Comparison of ENCODE assay signal across 1 cellular context in the genomic region with DNA sequence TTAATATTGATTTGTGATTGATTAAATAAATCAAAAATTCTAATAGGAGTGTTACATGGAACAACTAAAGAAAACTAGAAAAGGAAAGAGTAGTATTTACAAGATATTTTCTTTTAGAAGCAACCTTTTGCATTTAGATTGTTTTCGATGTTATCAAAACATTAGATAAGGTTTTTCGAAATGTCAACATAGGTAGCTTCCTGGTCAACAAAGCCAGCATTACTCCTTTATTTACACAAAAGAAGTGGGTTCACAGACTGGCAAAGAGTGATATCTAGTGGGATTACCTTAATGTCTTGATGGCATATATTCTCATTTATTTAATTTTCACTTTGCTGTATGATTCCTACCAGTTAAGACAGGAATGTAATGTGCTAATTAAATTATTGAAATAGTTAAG.
A peak's percentile ranks its signal among the peaks of the same experiment; 100 is the strongest.
TF ChIP-seq lines count a peak whose summit lies in the region.

No MANE protein-coding gene starts in this region.

TF ChIP-seq in HepG2, 621 proteins besides CTCF, POLR2A, EP300 and RAD21 (continued from another document):
- TF ChIP-seq FOXA3 (CRISPR knock-in tag; IDR thresholded peaks at IDR 0.05) = peak; percentile 87
- TF ChIP-seq TBX2 (CRISPR knock-in tag; IDR thresholded peaks at IDR 0.05; ENCODE audit: borderline replicate concordance) = no peak
- TF ChIP-seq, protein P1, sequence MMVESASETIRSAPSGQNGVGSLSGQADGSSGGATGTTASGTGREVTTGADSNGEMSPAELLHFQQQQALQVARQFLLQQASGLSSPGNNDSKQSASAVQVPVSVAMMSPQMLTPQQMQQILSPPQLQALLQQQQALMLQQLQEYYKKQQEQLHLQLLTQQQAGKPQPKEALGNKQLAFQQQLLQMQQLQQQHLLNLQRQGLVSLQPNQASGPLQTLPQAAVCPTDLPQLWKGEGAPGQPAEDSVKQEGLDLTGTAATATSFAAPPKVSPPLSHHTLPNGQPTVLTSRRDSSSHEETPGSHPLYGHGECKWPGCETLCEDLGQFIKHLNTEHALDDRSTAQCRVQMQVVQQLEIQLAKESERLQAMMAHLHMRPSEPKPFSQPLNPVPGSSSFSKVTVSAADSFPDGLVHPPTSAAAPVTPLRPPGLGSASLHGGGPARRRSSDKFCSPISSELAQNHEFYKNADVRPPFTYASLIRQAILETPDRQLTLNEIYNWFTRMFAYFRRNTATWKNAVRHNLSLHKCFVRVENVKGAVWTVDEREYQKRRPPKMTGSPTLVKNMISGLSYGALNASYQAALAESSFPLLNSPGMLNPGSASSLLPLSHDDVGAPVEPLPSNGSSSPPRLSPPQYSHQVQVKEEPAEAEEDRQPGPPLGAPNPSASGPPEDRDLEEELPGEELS (CRISPR knock-in tag; IDR thresholded peaks at IDR 0.05) = 0 out of 2 replicates have a peak, but pooled peaks have one; percentile 27
- no peak for TF ChIP-seq SNRNP70 (IDR thresholded peaks at IDR 0.05; ENCODE audit: low read depth, low read length)
- no peak for TF ChIP-seq FOXP1 (IDR thresholded peaks at IDR 0.05)
- TF ChIP-seq FOXP1 (CRISPR knock-in tag; IDR thresholded peaks at IDR 0.05) = peak; percentile 75
- TF ChIP-seq NFE2L1 (CRISPR knock-in tag; IDR thresholded peaks at IDR 0.05; ENCODE audit: borderline replicate concordance) = no peak
- TF ChIP-seq NFIC (IDR thresholded peaks at IDR 0.05; ENCODE audit: low read length) = peak; percentile 59; the same call in 1 of the 2 replicates
- TF ChIP-seq, protein P2, sequence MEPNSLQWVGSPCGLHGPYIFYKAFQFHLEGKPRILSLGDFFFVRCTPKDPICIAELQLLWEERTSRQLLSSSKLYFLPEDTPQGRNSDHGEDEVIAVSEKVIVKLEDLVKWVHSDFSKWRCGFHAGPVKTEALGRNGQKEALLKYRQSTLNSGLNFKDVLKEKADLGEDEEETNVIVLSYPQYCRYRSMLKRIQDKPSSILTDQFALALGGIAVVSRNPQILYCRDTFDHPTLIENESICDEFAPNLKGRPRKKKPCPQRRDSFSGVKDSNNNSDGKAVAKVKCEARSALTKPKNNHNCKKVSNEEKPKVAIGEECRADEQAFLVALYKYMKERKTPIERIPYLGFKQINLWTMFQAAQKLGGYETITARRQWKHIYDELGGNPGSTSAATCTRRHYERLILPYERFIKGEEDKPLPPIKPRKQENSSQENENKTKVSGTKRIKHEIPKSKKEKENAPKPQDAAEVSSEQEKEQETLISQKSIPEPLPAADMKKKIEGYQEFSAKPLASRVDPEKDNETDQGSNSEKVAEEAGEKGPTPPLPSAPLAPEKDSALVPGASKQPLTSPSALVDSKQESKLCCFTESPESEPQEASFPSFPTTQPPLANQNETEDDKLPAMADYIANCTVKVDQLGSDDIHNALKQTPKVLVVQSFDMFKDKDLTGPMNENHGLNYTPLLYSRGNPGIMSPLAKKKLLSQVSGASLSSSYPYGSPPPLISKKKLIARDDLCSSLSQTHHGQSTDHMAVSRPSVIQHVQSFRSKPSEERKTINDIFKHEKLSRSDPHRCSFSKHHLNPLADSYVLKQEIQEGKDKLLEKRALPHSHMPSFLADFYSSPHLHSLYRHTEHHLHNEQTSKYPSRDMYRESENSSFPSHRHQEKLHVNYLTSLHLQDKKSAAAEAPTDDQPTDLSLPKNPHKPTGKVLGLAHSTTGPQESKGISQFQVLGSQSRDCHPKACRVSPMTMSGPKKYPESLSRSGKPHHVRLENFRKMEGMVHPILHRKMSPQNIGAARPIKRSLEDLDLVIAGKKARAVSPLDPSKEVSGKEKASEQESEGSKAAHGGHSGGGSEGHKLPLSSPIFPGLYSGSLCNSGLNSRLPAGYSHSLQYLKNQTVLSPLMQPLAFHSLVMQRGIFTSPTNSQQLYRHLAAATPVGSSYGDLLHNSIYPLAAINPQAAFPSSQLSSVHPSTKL (CRISPR knock-in tag; IDR thresholded peaks at IDR 0.05) = peak; percentile 67
- 0 out of 2 replicates have a peak, but pooled peaks have one; percentile 27 for TF ChIP-seq MIXL1 (CRISPR knock-in tag; IDR thresholded peaks at IDR 0.05)
- TF ChIP-seq GATA4 (IDR thresholded peaks at IDR 0.05; ENCODE audit: borderline replicate concordance, low read depth) = peak; percentile 42; the same call in 1 of the 2 replicates
- no peak for TF ChIP-seq RFXAP (CRISPR knock-in tag; IDR thresholded peaks at IDR 0.05; ENCODE audit: borderline replicate concordance)
- no peak for TF ChIP-seq MBNL3 (CRISPR knock-in tag; conservative IDR thresholded peaks at IDR 0.05)
- TF ChIP-seq BCL6 (CRISPR knock-in tag; IDR thresholded peaks at IDR 0.05) = peak; percentile 40
- 0 out of 2 replicates have a peak, but pooled peaks have one; percentile 34 for TF ChIP-seq ELF3 (CRISPR knock-in tag; IDR thresholded peaks at IDR 0.05)
- no peak for TF ChIP-seq ZNF598 (CRISPR knock-in tag; IDR thresholded peaks at IDR 0.05; ENCODE audit: borderline replicate concordance)
- no peak for TF ChIP-seq ZNF841 (CRISPR knock-in tag; IDR thresholded peaks at IDR 0.05; ENCODE audit: borderline replicate concordance)
- no peak for TF ChIP-seq SOX13 (IDR thresholded peaks at IDR 0.05)
- TF ChIP-seq SOX13 (CRISPR knock-in tag; conservative IDR thresholded peaks at IDR 0.05 in 1 of 2, IDR thresholded peaks at IDR 0.05 in 1 of 2) = peak in 1 of 2 experiments; percentile 60; a peak in 1 of 4 replicates
- TF ChIP-seq ZNF510 (CRISPR knock-in tag; IDR thresholded peaks at IDR 0.05; ENCODE audit: low read depth) = no peak
- TF ChIP-seq, protein P3, sequence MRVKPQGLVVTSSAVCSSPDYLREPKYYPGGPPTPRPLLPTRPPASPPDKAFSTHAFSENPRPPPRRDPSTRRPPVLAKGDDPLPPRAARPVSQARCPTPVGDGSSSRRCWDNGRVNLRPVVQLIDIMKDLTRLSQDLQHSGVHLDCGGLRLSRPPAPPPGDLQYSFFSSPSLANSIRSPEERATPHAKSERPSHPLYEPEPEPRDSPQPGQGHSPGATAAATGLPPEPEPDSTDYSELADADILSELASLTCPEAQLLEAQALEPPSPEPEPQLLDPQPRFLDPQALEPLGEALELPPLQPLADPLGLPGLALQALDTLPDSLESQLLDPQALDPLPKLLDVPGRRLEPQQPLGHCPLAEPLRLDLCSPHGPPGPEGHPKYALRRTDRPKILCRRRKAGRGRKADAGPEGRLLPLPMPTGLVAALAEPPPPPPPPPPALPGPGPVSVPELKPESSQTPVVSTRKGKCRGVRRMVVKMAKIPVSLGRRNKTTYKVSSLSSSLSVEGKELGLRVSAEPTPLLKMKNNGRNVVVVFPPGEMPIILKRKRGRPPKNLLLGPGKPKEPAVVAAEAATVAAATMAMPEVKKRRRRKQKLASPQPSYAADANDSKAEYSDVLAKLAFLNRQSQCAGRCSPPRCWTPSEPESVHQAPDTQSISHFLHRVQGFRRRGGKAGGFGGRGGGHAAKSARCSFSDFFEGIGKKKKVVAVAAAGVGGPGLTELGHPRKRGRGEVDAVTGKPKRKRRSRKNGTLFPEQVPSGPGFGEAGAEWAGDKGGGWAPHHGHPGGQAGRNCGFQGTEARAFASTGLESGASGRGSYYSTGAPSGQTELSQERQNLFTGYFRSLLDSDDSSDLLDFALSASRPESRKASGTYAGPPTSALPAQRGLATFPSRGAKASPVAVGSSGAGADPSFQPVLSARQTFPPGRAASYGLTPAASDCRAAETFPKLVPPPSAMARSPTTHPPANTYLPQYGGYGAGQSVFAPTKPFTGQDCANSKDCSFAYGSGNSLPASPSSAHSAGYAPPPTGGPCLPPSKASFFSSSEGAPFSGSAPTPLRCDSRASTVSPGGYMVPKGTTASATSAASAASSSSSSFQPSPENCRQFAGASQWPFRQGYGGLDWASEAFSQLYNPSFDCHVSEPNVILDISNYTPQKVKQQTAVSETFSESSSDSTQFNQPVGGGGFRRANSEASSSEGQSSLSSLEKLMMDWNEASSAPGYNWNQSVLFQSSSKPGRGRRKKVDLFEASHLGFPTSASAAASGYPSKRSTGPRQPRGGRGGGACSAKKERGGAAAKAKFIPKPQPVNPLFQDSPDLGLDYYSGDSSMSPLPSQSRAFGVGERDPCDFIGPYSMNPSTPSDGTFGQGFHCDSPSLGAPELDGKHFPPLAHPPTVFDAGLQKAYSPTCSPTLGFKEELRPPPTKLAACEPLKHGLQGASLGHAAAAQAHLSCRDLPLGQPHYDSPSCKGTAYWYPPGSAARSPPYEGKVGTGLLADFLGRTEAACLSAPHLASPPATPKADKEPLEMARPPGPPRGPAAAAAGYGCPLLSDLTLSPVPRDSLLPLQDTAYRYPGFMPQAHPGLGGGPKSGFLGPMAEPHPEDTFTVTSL (CRISPR knock-in tag; IDR thresholded peaks at IDR 0.05; ENCODE audit: borderline replicate concordance) = peak; percentile 55; the same call in 1 of the 2 replicates
- TF ChIP-seq SOX5 (CRISPR knock-in tag; IDR thresholded peaks at IDR 0.05; ENCODE audit: borderline replicate concordance) = peak; percentile 42; the same call in 1 of the 2 replicates
- TF ChIP-seq RARA (CRISPR knock-in tag; IDR thresholded peaks at IDR 0.05) = 0 out of 2 replicates have a peak, but pooled peaks have one; percentile 20
- peak; percentile 66 for TF ChIP-seq GATAD2A (CRISPR knock-in tag; IDR thresholded peaks at IDR 0.05)
- TF ChIP-seq ZNF552 (CRISPR knock-in tag; IDR thresholded peaks at IDR 0.05; ENCODE audit: borderline replicate concordance) = no peak
- no peak for TF ChIP-seq ZNF564 (CRISPR knock-in tag; IDR thresholded peaks at IDR 0.05)
- TF ChIP-seq, protein P4, sequence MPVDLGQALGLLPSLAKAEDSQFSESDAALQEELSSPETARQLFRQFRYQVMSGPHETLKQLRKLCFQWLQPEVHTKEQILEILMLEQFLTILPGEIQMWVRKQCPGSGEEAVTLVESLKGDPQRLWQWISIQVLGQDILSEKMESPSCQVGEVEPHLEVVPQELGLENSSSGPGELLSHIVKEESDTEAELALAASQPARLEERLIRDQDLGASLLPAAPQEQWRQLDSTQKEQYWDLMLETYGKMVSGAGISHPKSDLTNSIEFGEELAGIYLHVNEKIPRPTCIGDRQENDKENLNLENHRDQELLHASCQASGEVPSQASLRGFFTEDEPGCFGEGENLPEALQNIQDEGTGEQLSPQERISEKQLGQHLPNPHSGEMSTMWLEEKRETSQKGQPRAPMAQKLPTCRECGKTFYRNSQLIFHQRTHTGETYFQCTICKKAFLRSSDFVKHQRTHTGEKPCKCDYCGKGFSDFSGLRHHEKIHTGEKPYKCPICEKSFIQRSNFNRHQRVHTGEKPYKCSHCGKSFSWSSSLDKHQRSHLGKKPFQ (CRISPR knock-in tag; IDR thresholded peaks at IDR 0.05; ENCODE audit: insufficient replicate concordance) = no peak
- TF ChIP-seq HMG20A (CRISPR knock-in tag; IDR thresholded peaks at IDR 0.05; ENCODE audit: borderline replicate concordance) = peak; percentile 39; the same call in 1 of the 2 replicates
- TF ChIP-seq, protein P5, sequence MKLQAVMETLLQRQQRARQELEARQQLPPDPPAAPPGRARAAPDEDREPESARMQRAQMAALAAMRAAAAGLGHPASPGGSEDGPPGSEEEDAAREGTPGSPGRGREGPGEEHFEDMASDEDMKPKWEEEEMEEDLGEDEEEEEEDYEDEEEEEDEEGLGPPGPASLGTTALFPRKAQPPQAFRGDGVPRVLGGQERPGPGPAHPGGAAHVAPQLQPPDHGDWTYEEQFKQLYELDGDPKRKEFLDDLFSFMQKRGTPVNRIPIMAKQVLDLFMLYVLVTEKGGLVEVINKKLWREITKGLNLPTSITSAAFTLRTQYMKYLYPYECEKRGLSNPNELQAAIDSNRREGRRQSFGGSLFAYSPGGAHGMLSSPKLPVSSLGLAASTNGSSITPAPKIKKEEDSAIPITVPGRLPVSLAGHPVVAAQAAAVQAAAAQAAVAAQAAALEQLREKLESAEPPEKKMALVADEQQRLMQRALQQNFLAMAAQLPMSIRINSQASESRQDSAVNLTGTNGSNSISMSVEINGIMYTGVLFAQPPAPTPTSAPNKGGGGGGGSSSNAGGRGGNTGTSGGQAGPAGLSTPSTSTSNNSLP (IDR thresholded peaks at IDR 0.05; ENCODE audit: low read depth, low read length) = peak; percentile 32; the same call in 1 of the 2 replicates
- no peak for TF ChIP-seq ZNF256 (CRISPR knock-in tag; conservative IDR thresholded peaks at IDR 0.05)
